9 cellular contexts compared by ENCODE assay signal in genomic region chr16:17544785-17545184, GRCh38.
DNase-seq lines count a peak whose midpoint lies in the region; ATAC-seq and TF ChIP-seq lines count a peak whose summit lies in the region.
"Had no signal": no experiment of that assay in that cellular context is flagged by ENCODE, and none has a peak within 500 bp of the region (broad histone marks: within the 10 kb centered on the region; RNA-seq: fewer than 3 reads in every experiment).

No MANE protein-coding gene starts in this region.

- H3K4me1 ChIP-seq in Panc1 (ENCODE audit: control insufficient read depth, insufficient read depth, low read length) (no peaks in the 10 kb centered on the region), spleen (no peaks in the 10 kb centered on the region)

- peaks cover 3% of the 10 kb centered on the region for H3K9me3 Mint-ChIP-seq in glutamatergic neuron (ENCODE audit: unreplicated experiment)

- POLR2A ChIA-PET in Panc1 (lab: Charles Lee): interaction anchor here (0.5 to 0.7 kb wide), 2 partner anchors 50 to 103 kb away, joined by 3 to 4 read pairs; no protein-coding TSS in a partner anchor

- H3K36me3 ChIP-seq in Panc1 (ENCODE audit: control insufficient read depth, insufficient read depth, low read length): no peaks in the 10 kb centered on the region
- no peaks in the 10 kb centered on the region for H3K36me3 ChIP-seq in spleen

- CTCF ChIA-PET in Panc1 (lab: Charles Lee): no interaction called here

- TF ChIP-seq CTCF in C4-2B (conservative IDR thresholded peaks at IDR 0.05) (peak; percentile 48), GM10266 (IDR thresholded peaks at IDR 0.05; ENCODE audit: control insufficient read depth, insufficient read depth, low read depth, missing control alignments) (peak; percentile 28), Panc1 (IDR thresholded peaks at IDR 0.05) (peak; percentile 59), glutamatergic neuron (IDR thresholded peaks at IDR 0.05; ENCODE audit: partially characterized antibody, unreplicated experiment) (peak; percentile 54), spleen (IDR thresholded peaks at IDR 0.05 in 8 of 11, conservative IDR thresholded peaks at IDR 0.05 in 3 of 11) (peak in 1 of 11 experiments; percentile 18)

- no peaks in the 10 kb centered on the region for H3K36me3 Mint-ChIP-seq in glutamatergic neuron (ENCODE audit: unreplicated experiment)

- H3K27me3 ChIP-seq in Panc1 (ENCODE audit: control insufficient read depth, insufficient read depth, low read length) (no peaks in the 10 kb centered on the region), spleen (replicated peaks in 1 of 7) (peaks cover 0 to 11% (median 0%) of the 10 kb centered on the region in 7 donors)

- H3K4me1 Mint-ChIP-seq in glutamatergic neuron (ENCODE audit: low read depth, unreplicated experiment): no peaks in the 10 kb centered on the region

- DNase-seq in GM10266 (ENCODE audit: extremely low spot score) (no peak), Panc1 (ENCODE audit: low read depth, low spot score) (no peak), glutamatergic neuron (no peak), spleen (no peak), SIG-M5 (lab: John Stamatoyannopoulos, UW) (no peak), C1 segment of cervical spinal cord (lab: John Stamatoyannopoulos, UW) (no peak)
- DNase-seq: substantia nigra had no signal

- no peak overlapping the region for H3K27ac Mint-ChIP-seq in glutamatergic neuron (ENCODE audit: unreplicated experiment)

- ATAC-seq in Panc1 (no peak), HG02678 (IDR thresholded peaks at IDR 0.05; ENCODE audit: unreplicated experiment) (no peak)

- 65 to 82% (median 78%) methylated on average over 3 of the region's 3 CpGs for WGBS in spleen, 5 donors

- peaks cover 1% of the 10 kb centered on the region for H3K27me3 Mint-ChIP-seq in glutamatergic neuron (ENCODE audit: unreplicated experiment)

- H3K4me3 Mint-ChIP-seq in glutamatergic neuron (ENCODE audit: unreplicated experiment): no peak overlapping the region

- no TSS peak for BruUV-seq in Panc1 (replicated peaks; lab: Mats Ljungman, UMichigan)

- intact Hi-C loops in Panc1 (cut with micrococcal nuclease; ENCODE audit: unreplicated experiment): no loop called here
- intact Hi-C loops in spleen (cut with DNase I; ENCODE audit: low total_unique reads): no loop called here

- H3K9me3 ChIP-seq in Panc1 (ENCODE audit: control insufficient read depth, insufficient read depth, low read depth, low read length) (no peaks in the 10 kb centered on the region), spleen (no peaks in the 10 kb centered on the region)

- H3K27ac ChIP-seq in C4-2B (no peak overlapping the region), Panc1 (ENCODE audit: low read length) (no peak overlapping the region), spleen (no peak overlapping the region)

- in situ Hi-C loops in Panc1 (cut with HindIII; ENCODE audit: low pct_unique_long_range_greater_than_20kb, low sequenced_read_pairs): no loop called here

- no peak overlapping the region for H3K4me3 ChIP-seq in Panc1 (ENCODE audit: low read depth in 2 of 2, low read length in 2 of 2)
- H3K4me3 ChIP-seq in spleen: no peak overlapping the region

- no peak for TF ChIP-seq POLR2A in spleen (IDR thresholded peaks at IDR 0.05)
